In genomic region chr10:5549462-5550249, GRCh38 we compare ENCODE assay signal across 15 cellular contexts. TPM values are rescaled to one million over a fixed set of nuclear protein-coding genes. Genes with fewer than 3 reads are reported as not detected.
DNase-seq lines count a peak whose midpoint lies in the region; ATAC-seq and TF ChIP-seq lines count a peak whose summit lies in the region.
"Had no signal": no experiment of that assay in that cellular context is flagged by ENCODE, and none has a peak within 500 bp of the region (broad histone marks: within the 10 kb centered on the region; RNA-seq: fewer than 3 reads in every experiment).

No MANE protein-coding gene starts in this region.

- H3K36me3 ChIP-seq in right atrium auricular region (no peaks in the 10 kb centered on the region), ascending aorta (no peaks in the 10 kb centered on the region), vagina (no peaks in the 10 kb centered on the region)

- H3K27ac ChIP-seq in right atrium auricular region = no peak overlapping the region
- peak overlapping the region; percentile 93 for H3K27ac ChIP-seq in ascending aorta
- peak overlapping the region; percentile 86 for H3K27ac ChIP-seq in vagina

- in situ Hi-C loops in GM13976 (cut with MboI; ENCODE audit: low sequenced_read_pairs, unreplicated experiment) = no loop called here

- peaks cover 0 to 46% of the 10 kb centered on the region in 2 donors for H3K4me1 ChIP-seq in right atrium auricular region
- H3K4me1 ChIP-seq in ascending aorta = peaks cover 25 to 59% of the 10 kb centered on the region in 2 donors
- H3K4me1 ChIP-seq in vagina = peaks cover 60% of the 10 kb centered on the region

- TF ChIP-seq POLR2A in vagina (IDR thresholded peaks at IDR 0.05) = no peak

- TF ChIP-seq CTCF in right atrium auricular region (IDR thresholded peaks at IDR 0.05) (no peak), ascending aorta (IDR thresholded peaks at IDR 0.05) (no peak), vagina (IDR thresholded peaks at IDR 0.05) (no peak), GM13976 (IDR thresholded peaks at IDR 0.05; ENCODE audit: borderline replicate concordance, control extremely low read depth, extremely low read depth, insufficient read depth, missing control alignments) (no peak)

- DNase-seq in Right ventricle myocardium superior = peak; percentile 11
- no peak for DNase-seq in right atrium auricular region (ENCODE audit: low spot score)
- DNase-seq in ascending aorta (ENCODE audit: low spot score in 2 of 2) = peak in 1 of 2 donors; percentile 4
- peak; percentile 57 for DNase-seq in mesenteric fat pad (ENCODE audit: low spot score)
- DNase-seq in vagina (ENCODE audit: extremely low spot score in 2 of 2) = no peak
- DNase-seq in effector CD4-positive, alpha-beta T cell = no peak
- DNase-seq in GM13976 (ENCODE audit: low spot score) = no peak
- DNase-seq: Karpas-422, NCI-H2081, nucleus accumbens had no signal

- no peak for ATAC-seq in Right ventricle myocardium superior (ENCODE audit: poor library complexity)
- no peak for ATAC-seq in GM18498 (IDR thresholded peaks at IDR 0.05; ENCODE audit: unreplicated experiment)

- H3K4me3 ChIP-seq in right atrium auricular region (no peak overlapping the region), ascending aorta (no peak overlapping the region), vagina (no peak overlapping the region)

- no peaks in the 10 kb centered on the region for H3K27me3 ChIP-seq in right atrium auricular region
- no peaks in the 10 kb centered on the region for H3K27me3 ChIP-seq in ascending aorta
- H3K27me3 ChIP-seq in vagina = no peaks in the 10 kb centered on the region

- intact Hi-C loops in Right ventricle myocardium superior (cut with DNase I) (no loop called here), ascending aorta (cut with DNase I) (loop anchor here (5.0 kb wide), 2 partner anchors 53 to 102 kb away; no protein-coding TSS in a partner anchor), vagina (cut with DNase I) (no loop called here)

- no peaks in the 10 kb centered on the region for H3K9me3 ChIP-seq in right atrium auricular region
- H3K9me3 ChIP-seq in ascending aorta = no peaks in the 10 kb centered on the region
- no peaks in the 10 kb centered on the region for H3K9me3 ChIP-seq in vagina

RNA-seq across cellular contexts. Expression of gene CALML3, which starts 24.9 kb away (rescaled TPM):
- not detected for total RNA-seq in Right ventricle myocardium superior
- not detected for total RNA-seq in right atrium auricular region
- not detected for total RNA-seq in ascending aorta
- not detected for total RNA-seq in mesenteric fat pad
- total RNA-seq in vagina = 50.6 TPM
- total RNA-seq: activated T-helper 2 cell treated with anti-CD3 and anti-CD28 coated beads, Interferon-gamma antibody, Interleukin-2, Interleukin-4, amounts not matched to agents 10 μg/mL and 5 μg/mL and 100 μg/mL, durations not matched to agents 14 hours and 24 hours and 36 hours; epithelial cell of proximal tubule; lung microvascular endothelial cell; T-helper 1 cell treated with Interleukin-12 subunit alpha and Interleukin-12 subunit beta and Interleukin-4 antibody, amounts not matched to agents 30 ng/mL and 1 ng/mL, for 36 hours had no signal

RNA-seq across cellular contexts. Expression of gene CALML5, which starts 50.3 kb away (rescaled TPM):
- total RNA-seq in Right ventricle myocardium superior (not detected), right atrium auricular region (not detected), ascending aorta (not detected), mesenteric fat pad (not detected), vagina (102 TPM)
- total RNA-seq: activated T-helper 2 cell treated with anti-CD3 and anti-CD28 coated beads, Interferon-gamma antibody, Interleukin-2, Interleukin-4, amounts not matched to agents 10 μg/mL and 5 μg/mL and 100 μg/mL, durations not matched to agents 14 hours and 24 hours and 36 hours; epithelial cell of proximal tubule; lung microvascular endothelial cell; T-helper 1 cell treated with Interleukin-12 subunit alpha and Interleukin-12 subunit beta and Interleukin-4 antibody, amounts not matched to agents 30 ng/mL and 1 ng/mL, for 36 hours had no signal

Comparison
In these comparisons a context has a peak if more than half of its experiments do, and no peak if none do; other contexts are left out.
1. DNase-seq: peak in Right ventricle myocardium superior (single experiment) and mesenteric fat pad (single experiment); none in right atrium auricular region (single experiment), vagina (0 of 2), effector CD4-positive, alpha-beta T cell (single experiment) and GM13976 (single experiment).
2. H3K27ac ChIP-seq: peak in ascending aorta (2 of 2) and vagina (single experiment); none in right atrium auricular region (0 of 2).
3. RNA of gene CALML3, which starts 24.9 kb away (total RNA-seq): 50.6 TPM in vagina (single experiment); not detected in Right ventricle myocardium superior (single experiment), not detected in right atrium auricular region, not detected in ascending aorta (single experiment) and not detected in mesenteric fat pad (single experiment); every median in the first group is over 10 times any median in the second.
4. RNA of gene CALML5, which starts 50.3 kb away (total RNA-seq): 102 TPM in vagina (single experiment); not detected in Right ventricle myocardium superior (single experiment), not detected in right atrium auricular region, not detected in ascending aorta (single experiment) and not detected in mesenteric fat pad (single experiment); every median in the first group is over 100 times any median in the second.